1 cellular context compared by ENCODE assay signal in genomic region chr21:39472211-39472610, GRCh38.
TF ChIP-seq lines count a peak whose summit lies in the region.

No MANE protein-coding gene starts in this region.

TF ChIP-seq in GM23338, 12 proteins besides CTCF, POLR2A, EP300 and RAD21 (continued from another document):
- TF ChIP-seq ETS1 (IDR thresholded peaks at IDR 0.05) (no peak), REST (IDR thresholded peaks at IDR 0.05; ENCODE audit: unreplicated experiment) (no peak), CREB1 (CRISPR knock-in tag; IDR thresholded peaks at IDR 0.05; ENCODE audit: low read depth) (no peak), ZNF331 (CRISPR knock-in tag; IDR thresholded peaks at IDR 0.05; ENCODE audit: low read depth) (no peak), NANOG (IDR thresholded peaks at IDR 0.05; ENCODE audit: borderline replicate concordance) (no peak), JUNB (IDR thresholded peaks at IDR 0.05; ENCODE audit: unreplicated experiment) (no peak)
